ENCODE assay signal across 14 cellular contexts in genomic region chr2:134220525-134220924, GRCh38. TPM values are rescaled to one million over a fixed set of nuclear protein-coding genes. Genes with fewer than 3 reads are reported as not detected.
A peak's percentile ranks its signal among the peaks of the same experiment; 100 is the strongest.
DNase-seq lines count a peak whose midpoint lies in the region; ATAC-seq, FAIRE-seq and TF ChIP-seq lines count a peak whose summit lies in the region.
"Had no signal": no experiment of that assay in that cellular context is flagged by ENCODE, and none has a peak within 500 bp of the region (broad histone marks: within the 10 kb centered on the region; RNA-seq: fewer than 3 reads in every experiment).

No MANE protein-coding gene starts in this region.

- H3K9me3 Mint-ChIP-seq in astrocyte (ENCODE audit: unreplicated experiment): no peaks in the 10 kb centered on the region
- no peaks in the 10 kb centered on the region for H3K9me3 Mint-ChIP-seq in naive thymus-derived CD8-positive, alpha-beta T cell
- no peaks in the 10 kb centered on the region for H3K9me3 Mint-ChIP-seq in Caco-2 (ENCODE audit: unreplicated experiment)
- H3K9me3 Mint-ChIP-seq: activated T-cell treated with anti-CD3 and anti-CD28 coated beads, Interleukin-2, amount 50 U/mL, for 24 hours had no signal

- no peaks in the 10 kb centered on the region for H3K27me3 Mint-ChIP-seq in astrocyte (ENCODE audit: low read depth, unreplicated experiment)
- no peaks in the 10 kb centered on the region for H3K27me3 Mint-ChIP-seq in naive thymus-derived CD8-positive, alpha-beta T cell
- H3K27me3 Mint-ChIP-seq in Caco-2 (ENCODE audit: insufficient read depth, unreplicated experiment): no peaks in the 10 kb centered on the region
- H3K27me3 Mint-ChIP-seq: activated T-cell treated with anti-CD3 and anti-CD28 coated beads, Interleukin-2, amount 50 U/mL, for 24 hours had no signal

- no peaks in the 10 kb centered on the region for H3K27me3 ChIP-seq in DOHH2 (ENCODE audit: control insufficient read depth, low read length)
- no peaks in the 10 kb centered on the region for H3K27me3 ChIP-seq in astrocyte (ENCODE audit: insufficient read depth, low read length)
- no peaks in the 10 kb centered on the region for H3K27me3 ChIP-seq in Caco-2 (replicated peaks; ENCODE audit: control insufficient read depth, insufficient read depth, low read length)
- H3K27me3 ChIP-seq: body of pancreas had no signal

- TF ChIP-seq POLR2A in NB4 (IDR thresholded peaks at IDR 0.05; ENCODE audit: extremely low read depth, insufficient read length): no peak

- POLR2A ChIA-PET in naive thymus-derived CD8-positive, alpha-beta T cell (lab: Charles Lee): interaction anchor here (2.0 kb wide), 1 partner anchor 100 kb away, joined by 5 read pairs; no protein-coding TSS in a partner anchor
- POLR2A ChIA-PET in Caco-2 (lab: Charles Lee): no interaction called here

- H3K4me1 Mint-ChIP-seq in astrocyte (ENCODE audit: low read depth, unreplicated experiment): peaks cover 30% of the 10 kb centered on the region
- H3K4me1 Mint-ChIP-seq in naive thymus-derived CD8-positive, alpha-beta T cell: peaks cover 41 to 77% (median 57%) of the 10 kb centered on the region in 4 donors
- H3K4me1 Mint-ChIP-seq in Caco-2 (ENCODE audit: low read depth, unreplicated experiment): peaks cover 8% of the 10 kb centered on the region

- H2AFZ ChIP-seq in astrocyte (ENCODE audit: low read depth, low read length): no peak overlapping the region

- no peaks in the 10 kb centered on the region for H3K9me2 ChIP-seq in DOHH2 (replicated peaks; ENCODE audit: control insufficient read depth, low read length)

- H3K27ac Mint-ChIP-seq in astrocyte (ENCODE audit: unreplicated experiment) (no peak overlapping the region), Caco-2 (ENCODE audit: unreplicated experiment) (no peak overlapping the region)
- peak overlapping the region in 7 of 10 donors; percentile 5 to 96 (median 64) for H3K27ac Mint-ChIP-seq in naive thymus-derived CD8-positive, alpha-beta T cell

- no peak overlapping the region for H3K4me3 Mint-ChIP-seq in astrocyte (ENCODE audit: unreplicated experiment)
- peak overlapping the region in 5 of 10 donors; percentile 24 to 39 (median 37) for H3K4me3 Mint-ChIP-seq in naive thymus-derived CD8-positive, alpha-beta T cell
- H3K4me3 Mint-ChIP-seq in Caco-2 (ENCODE audit: unreplicated experiment): no peak overlapping the region
- H3K4me3 Mint-ChIP-seq: activated T-cell treated with anti-CD3 and anti-CD28 coated beads, Interleukin-2, amount 50 U/mL, for 24 hours had no signal

- intact Hi-C loops in Caco-2 (cut with micrococcal nuclease; ENCODE audit: unreplicated experiment): no loop called here

- H3F3A ChIP-seq in DOHH2 (ENCODE audit: control insufficient read depth, insufficient read depth): peaks cover 7% of the 10 kb centered on the region

- H3K36me3 Mint-ChIP-seq in astrocyte (ENCODE audit: low read depth, unreplicated experiment) (peaks cover 11% of the 10 kb centered on the region), Caco-2 (ENCODE audit: insufficient read depth, unreplicated experiment) (no peaks in the 10 kb centered on the region)
- peaks cover 0 to 2% (median 0%) of the 10 kb centered on the region in 3 donors for H3K36me3 Mint-ChIP-seq in naive thymus-derived CD8-positive, alpha-beta T cell

- no peak for FAIRE-seq in astrocyte (lab: Jason Lieb, UNC)

- H3K79me2 ChIP-seq in DOHH2 (ENCODE audit: control insufficient read depth, low read length) (peaks cover 89% of the 10 kb centered on the region), astrocyte (ENCODE audit: insufficient read depth, low read length) (peaks cover 8% of the 10 kb centered on the region)

- TF ChIP-seq CTCF in DOHH2 (IDR thresholded peaks at IDR 0.05; ENCODE audit: low read depth, low read length, poor library complexity, severe bottlenecking) (no peak), NB4 (IDR thresholded peaks at IDR 0.05; ENCODE audit: low read depth, low read length) (no peak), astrocyte (IDR thresholded peaks at IDR 0.05; ENCODE audit: insufficient read depth, low read depth, low read length) (no peak), Caco-2 (IDR thresholded peaks at IDR 0.05; ENCODE audit: insufficient read depth in 1 of 2, low read depth in 1 of 2, low read length in 1 of 2, severe bottlenecking in 1 of 2, unreplicated experiment in 1 of 2) (no peak)

- H3K27ac ChIP-seq in DOHH2 (ENCODE audit: low read depth, low read length): peak overlapping the region; percentile 62; the same call in 1 of the 2 replicates
- no peak overlapping the region for H3K27ac ChIP-seq in astrocyte (ENCODE audit: low read depth, low read length)

- CTCF ChIA-PET in Caco-2 (lab: Charles Lee): no interaction called here

- no peak overlapping the region for H3K9ac ChIP-seq in astrocyte (ENCODE audit: low read length)

- H3K4me3 ChIP-seq in DOHH2 (ENCODE audit: low read length) (peak overlapping the region; percentile 54), NB4 (ENCODE audit: low read depth, low read length) (no peak overlapping the region), astrocyte (ENCODE audit: insufficient read depth, low read depth, low read length) (no peak overlapping the region), Caco-2 (ENCODE audit: low read depth, low read length) (no peak overlapping the region)
- H3K4me3 ChIP-seq: body of pancreas had no signal

- DNase-seq in NB4 (ENCODE audit: low read depth) (peak; percentile 58), astrocyte (ENCODE audit: low read depth) (peak; percentile 24), Caco-2 (no peak), cerebellum (ENCODE audit: low spot score) (no peak)
- DNase-seq in naive thymus-derived CD8-positive, alpha-beta T cell: no peak
- DNase-seq: activated T-cell treated with anti-CD3 and anti-CD28 coated beads, Interleukin-2, amount 50 U/mL, for 24 hours; body of pancreas; effector CD8-positive, alpha-beta T cell; foreskin melanocyte; NCI-H1105; NCI-H748 treated with DMSO at 0.1 percent for 48 hours had no signal

- H3K9me3 ChIP-seq in DOHH2 (ENCODE audit: control insufficient read depth, insufficient read depth, low read length): no peaks in the 10 kb centered on the region
- H3K9me3 ChIP-seq in astrocyte (ENCODE audit: insufficient read depth, low read depth, low read length): no peaks in the 10 kb centered on the region
- no peaks in the 10 kb centered on the region for H3K9me3 ChIP-seq in Caco-2
- H3K9me3 ChIP-seq: body of pancreas had no signal

- ATAC-seq in naive thymus-derived CD8-positive, alpha-beta T cell: no peak
- no peak for ATAC-seq in GM21528 (IDR thresholded peaks at IDR 0.05; ENCODE audit: low FRiP score, unreplicated experiment)
- ATAC-seq: activated CD4-positive, CD25-positive, alpha-beta regulatory T cell treated with anti-CD3 and anti-CD28 coated beads, Interleukin-2, amount 50 U/mL, for 24 hours; body of pancreas had no signal

- H3K4me1 ChIP-seq in DOHH2 (ENCODE audit: control insufficient read depth, low read length) (peaks cover 53% of the 10 kb centered on the region), astrocyte (ENCODE audit: insufficient read depth, low read length) (no peaks in the 10 kb centered on the region), Caco-2 (no peaks in the 10 kb centered on the region)

- peak overlapping the region; percentile 57 for H3K4me2 ChIP-seq in DOHH2 (ENCODE audit: low read length)
- H3K4me2 ChIP-seq in astrocyte (ENCODE audit: low read length): peak overlapping the region; percentile 42

- no peaks in the 10 kb centered on the region for H4K20me1 ChIP-seq in DOHH2 (ENCODE audit: control insufficient read depth, insufficient read depth, low read depth, low read length)
- peaks cover 33% of the 10 kb centered on the region for H4K20me1 ChIP-seq in astrocyte (ENCODE audit: insufficient read depth, low read length)

- BruUV-seq in Caco-2 (replicated peaks; lab: Mats Ljungman, UMichigan): no TSS peak

- H3K36me3 ChIP-seq in DOHH2 (ENCODE audit: control insufficient read depth, low read length): peaks cover under 1% of the 10 kb centered on the region; the same call in 1 of the 2 replicates
- no peaks in the 10 kb centered on the region for H3K36me3 ChIP-seq in astrocyte (ENCODE audit: insufficient read depth, low read length)
- H3K36me3 ChIP-seq in Caco-2 (ENCODE audit: control insufficient read depth, insufficient read depth, low read length): no peaks in the 10 kb centered on the region

RNA-seq across cellular contexts. Expression of gene MGAT5, which starts 33.3 kb away (rescaled TPM):
- 78.6 and 80.2 TPM in 2 replicates for total RNA-seq in astrocyte
- 10 to 100 TPM; 54.6 to 61.1 TPM for total RNA-seq in naive thymus-derived CD8-positive, alpha-beta T cell
- polyA plus RNA-seq in naive thymus-derived CD8-positive, alpha-beta T cell: 1 to 10 TPM; 3.6 to 5.8 (median 5.6) TPM
- total RNA-seq in Caco-2 (2022): 21.7 and 22.1 TPM in 2 replicates
- 62.4 TPM for total RNA-seq in cerebellum

Comparison
In these comparisons a context has a peak if more than half of its experiments do, and no peak if none do; other contexts are left out.
1. DNase-seq: peak in NB4 (single experiment) and astrocyte (single experiment); none in naive thymus-derived CD8-positive, alpha-beta T cell (0 of 10), Caco-2 (0 of 2) and cerebellum (single experiment).
2. H3K27ac Mint-ChIP-seq: peak in naive thymus-derived CD8-positive, alpha-beta T cell (7 of 10); none in astrocyte (single experiment) and Caco-2 (single experiment).